1 cellular context compared by ENCODE assay signal in genomic region chr5:150350524-150351344, GRCh38.
A peak's percentile ranks its signal among the peaks of the same experiment; 100 is the strongest.
TF ChIP-seq lines count a peak whose summit lies in the region.

No MANE protein-coding gene starts in this region.

TF ChIP-seq in K562, 482 proteins besides CTCF, POLR2A, EP300 and RAD21 (continued from another document):
- TF ChIP-seq PBX2 (CRISPR knock-in tag; IDR thresholded peaks at IDR 0.05; ENCODE audit: low read depth) (no peak), PBX2 (tag; conservative IDR thresholded peaks at IDR 0.05; ENCODE audit: low read depth) (no peak), DIDO1 (tag; IDR thresholded peaks at IDR 0.05; ENCODE audit: low read depth) (no peak), SRSF7 (optimal IDR thresholded peaks at IDR 0.05; ENCODE audit: low read depth, low read length) (no peak), RB1 (IDR thresholded peaks at IDR 0.05; ENCODE audit: low read depth) (peak; percentile 72; the same call in 1 of the 2 replicates), HBP1 (CRISPR knock-in tag; IDR thresholded peaks at IDR 0.05) (no peak), ZNF76 (CRISPR knock-in tag; IDR thresholded peaks at IDR 0.05; ENCODE audit: borderline replicate concordance) (no peak), MTF1 (CRISPR knock-in tag; IDR thresholded peaks at IDR 0.05; ENCODE audit: borderline replicate concordance) (no peak), TARDBP (IDR thresholded peaks at IDR 0.05) (no peak), MECOM (CRISPR knock-in tag; IDR thresholded peaks at IDR 0.05) (no peak), USF2 (CRISPR knock-in tag; IDR thresholded peaks at IDR 0.05) (peak; percentile 75), USF1 (CRISPR knock-in tag; IDR thresholded peaks at IDR 0.05) (peak; percentile 83), SMARCB1 (IDR thresholded peaks at IDR 0.05; ENCODE audit: insufficient read length, low read depth) (no peak), SAP30 (IDR thresholded peaks at IDR 0.05; ENCODE audit: borderline replicate concordance, insufficient read depth, low read depth, low read length, poor library complexity, severe bottlenecking) (no peak), ZBTB9 (CRISPR knock-in tag; IDR thresholded peaks at IDR 0.05) (0 out of 2 replicates have a peak, but pooled peaks have one; percentile 17), ZNF384 (IDR thresholded peaks at IDR 0.05; ENCODE audit: low read depth, low read length) (no peak), ZNF282 (CRISPR knock-in tag; IDR thresholded peaks at IDR 0.05) (no peak), TBP (optimal IDR thresholded peaks at IDR 0.05; ENCODE audit: low read depth, low read length) (peak; percentile 13), NFATC3 (IDR thresholded peaks at IDR 0.05) (no peak), BCOR (IDR thresholded peaks at IDR 0.05) (no peak), NEUROD1 (IDR thresholded peaks at IDR 0.05; ENCODE audit: borderline replicate concordance, low read depth, low read length, partially characterized antibody) (no peak), RFX1 (IDR thresholded peaks at IDR 0.05) (no peak), ESRRA (IDR thresholded peaks at IDR 0.05; ENCODE audit: borderline replicate concordance, low read depth) (peak; percentile 99), MAZ (CRISPR knock-in tag; conservative IDR thresholded peaks at IDR 0.05 in 1 of 2, IDR thresholded peaks at IDR 0.05 in 1 of 2) (peak in 1 of 2 experiments; percentile 38; a peak in 1 of 4 replicates), XRCC4 (IDR thresholded peaks at IDR 0.05; ENCODE audit: extremely low read depth, insufficient read depth, insufficient read length) (no peak)
- TF ChIP-seq, protein P1, sequence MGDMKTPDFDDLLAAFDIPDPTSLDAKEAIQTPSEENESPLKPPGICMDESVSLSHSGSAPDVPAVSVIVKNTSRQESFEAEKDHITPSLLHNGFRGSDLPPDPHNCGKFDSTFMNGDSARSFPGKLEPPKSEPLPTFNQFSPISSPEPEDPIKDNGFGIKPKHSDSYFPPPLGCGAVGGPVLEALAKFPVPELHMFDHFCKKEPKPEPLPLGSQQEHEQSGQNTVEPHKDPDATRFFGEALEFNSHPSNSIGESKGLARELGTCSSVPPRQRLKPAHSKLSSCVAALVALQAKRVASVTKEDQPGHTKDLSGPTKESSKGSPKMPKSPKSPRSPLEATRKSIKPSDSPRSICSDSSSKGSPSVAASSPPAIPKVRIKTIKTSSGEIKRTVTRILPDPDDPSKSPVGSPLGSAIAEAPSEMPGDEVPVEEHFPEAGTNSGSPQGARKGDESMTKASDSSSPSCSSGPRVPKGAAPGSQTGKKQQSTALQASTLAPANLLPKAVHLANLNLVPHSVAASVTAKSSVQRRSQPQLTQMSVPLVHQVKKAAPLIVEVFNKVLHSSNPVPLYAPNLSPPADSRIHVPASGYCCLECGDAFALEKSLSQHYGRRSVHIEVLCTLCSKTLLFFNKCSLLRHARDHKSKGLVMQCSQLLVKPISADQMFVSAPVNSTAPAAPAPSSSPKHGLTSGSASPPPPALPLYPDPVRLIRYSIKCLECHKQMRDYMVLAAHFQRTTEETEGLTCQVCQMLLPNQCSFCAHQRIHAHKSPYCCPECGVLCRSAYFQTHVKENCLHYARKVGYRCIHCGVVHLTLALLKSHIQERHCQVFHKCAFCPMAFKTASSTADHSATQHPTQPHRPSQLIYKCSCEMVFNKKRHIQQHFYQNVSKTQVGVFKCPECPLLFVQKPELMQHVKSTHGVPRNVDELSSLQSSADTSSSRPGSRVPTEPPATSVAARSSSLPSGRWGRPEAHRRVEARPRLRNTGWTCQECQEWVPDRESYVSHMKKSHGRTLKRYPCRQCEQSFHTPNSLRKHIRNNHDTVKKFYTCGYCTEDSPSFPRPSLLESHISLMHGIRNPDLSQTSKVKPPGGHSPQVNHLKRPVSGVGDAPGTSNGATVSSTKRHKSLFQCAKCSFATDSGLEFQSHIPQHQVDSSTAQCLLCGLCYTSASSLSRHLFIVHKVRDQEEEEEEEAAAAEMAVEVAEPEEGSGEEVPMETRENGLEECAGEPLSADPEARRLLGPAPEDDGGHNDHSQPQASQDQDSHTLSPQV (IDR thresholded peaks at IDR 0.05), result no peak
- TF ChIP-seq, protein P2, sequence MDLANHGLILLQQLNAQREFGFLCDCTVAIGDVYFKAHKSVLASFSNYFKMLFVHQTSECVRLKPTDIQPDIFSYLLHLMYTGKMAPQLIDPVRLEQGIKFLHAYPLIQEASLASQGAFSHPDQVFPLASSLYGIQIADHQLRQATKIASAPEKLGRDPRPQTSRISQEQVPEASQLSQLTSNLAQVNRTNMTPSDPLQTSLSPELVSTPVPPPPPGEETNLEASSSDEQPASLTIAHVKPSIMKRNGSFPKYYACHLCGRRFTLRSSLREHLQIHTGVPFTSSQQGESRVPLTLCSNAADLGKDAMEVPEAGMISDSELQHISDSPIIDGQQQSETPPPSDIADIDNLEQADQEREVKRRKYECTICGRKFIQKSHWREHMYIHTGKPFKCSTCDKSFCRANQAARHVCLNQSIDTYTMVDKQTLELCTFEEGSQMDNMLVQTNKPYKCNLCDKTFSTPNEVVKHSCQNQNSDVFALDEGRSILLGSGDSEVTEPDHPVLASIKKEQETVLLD (IDR thresholded peaks at IDR 0.05), result no peak
